ENCODE assay signal across 9 cellular contexts in genomic region chr5:1515311-1515920, GRCh38. TPM values are rescaled to one million over a fixed set of nuclear protein-coding genes. Genes with fewer than 3 reads are reported as not detected.
DNase-seq lines count a peak whose midpoint lies in the region; ATAC-seq lines count a peak whose summit lies in the region.
"Had no signal": no experiment of that assay in that cellular context is flagged by ENCODE, and none has a peak within 500 bp of the region (broad histone marks: within the 10 kb centered on the region; RNA-seq: fewer than 3 reads in every experiment).

No MANE protein-coding gene starts in this region.

- H3K4me1 ChIP-seq in HUES48 (ENCODE audit: control insufficient read depth, insufficient read depth, low read length) = peaks cover 64% of the 10 kb centered on the region

- no peaks in the 10 kb centered on the region for H3K27me3 ChIP-seq in HUES48 (ENCODE audit: control insufficient read depth, insufficient read depth, low read length)

- H3K4me1 Mint-ChIP-seq in activated T-cell treated with anti-CD3 and anti-CD28 coated beads, Interleukin-2, amount 50 U/mL, for 4 hours (ENCODE audit: low read depth) = peaks cover 33% of the 10 kb centered on the region
- H3K4me1 Mint-ChIP-seq in stimulated activated memory B cell treated with anti-CD40 and anti-IgM and Interleukin-4, amounts not matched to agents 10 μg/mL and 1 μg/mL and 100 μg/mL, for 72 hours = peaks cover 69% of the 10 kb centered on the region

- DNase-seq in activated T-cell treated with anti-CD3 and anti-CD28 coated beads, Interleukin-2, amount 50 U/mL, for 4 hours = peak; percentile 3
- DNase-seq in islet precursor cell (peak; percentile 72), NCI-H2227 (lab: John Stamatoyannopoulos, UW; ENCODE audit: unreplicated experiment) (no peak), COLO829 (ENCODE audit: low spot score) (no peak), GF-D8 (lab: John Stamatoyannopoulos, UW) (no peak)
- DNase-seq: substantia nigra had no signal

- H3K27ac ChIP-seq in HUES48 (ENCODE audit: low read depth, low read length) = peak overlapping the region; percentile 99

- no peaks in the 10 kb centered on the region for H3K9me3 ChIP-seq in HUES48 (ENCODE audit: control insufficient read depth, insufficient read depth, low read length)

- ATAC-seq in activated T-cell treated with anti-CD3 and anti-CD28 coated beads, Interleukin-2, amount 50 U/mL, for 4 hours = no peak
- no peak for ATAC-seq in stimulated activated memory B cell treated with anti-CD40 and anti-IgM and Interleukin-4, amounts not matched to agents 10 μg/mL and 1 μg/mL and 100 μg/mL, for 72 hours
- no peak for ATAC-seq in HG03039 (IDR thresholded peaks at IDR 0.05; ENCODE audit: unreplicated experiment)

- peaks cover 72% of the 10 kb centered on the region for H3K36me3 ChIP-seq in HUES48 (ENCODE audit: control insufficient read depth, insufficient read depth, low read length)

- H3K9ac ChIP-seq in HUES48 (ENCODE audit: low read depth, low read length) = peak overlapping the region; percentile 42

- H3K27me3 Mint-ChIP-seq in activated T-cell treated with anti-CD3 and anti-CD28 coated beads, Interleukin-2, amount 50 U/mL, for 4 hours (ENCODE audit: low read depth) = no peaks in the 10 kb centered on the region
- H3K27me3 Mint-ChIP-seq in stimulated activated memory B cell treated with anti-CD40 and anti-IgM and Interleukin-4, amounts not matched to agents 10 μg/mL and 1 μg/mL and 100 μg/mL, for 72 hours = no peaks in the 10 kb centered on the region

- H3K36me3 Mint-ChIP-seq in activated T-cell treated with anti-CD3 and anti-CD28 coated beads, Interleukin-2, amount 50 U/mL, for 4 hours (ENCODE audit: insufficient read depth) = peaks cover 8% of the 10 kb centered on the region
- peaks cover 50% of the 10 kb centered on the region for H3K36me3 Mint-ChIP-seq in stimulated activated memory B cell treated with anti-CD40 and anti-IgM and Interleukin-4, amounts not matched to agents 10 μg/mL and 1 μg/mL and 100 μg/mL, for 72 hours

- H3K4me3 ChIP-seq in HUES48 (ENCODE audit: low read depth, low read length) = peak overlapping the region; percentile 45

- peak overlapping the region; percentile 69 for H3K27ac Mint-ChIP-seq in stimulated activated memory B cell treated with anti-CD40 and anti-IgM and Interleukin-4, amounts not matched to agents 10 μg/mL and 1 μg/mL and 100 μg/mL, for 72 hours

- H3K4me3 Mint-ChIP-seq in activated T-cell treated with anti-CD3 and anti-CD28 coated beads, Interleukin-2, amount 50 U/mL, for 4 hours = no peak overlapping the region
- no peak overlapping the region for H3K4me3 Mint-ChIP-seq in stimulated activated memory B cell treated with anti-CD40 and anti-IgM and Interleukin-4, amounts not matched to agents 10 μg/mL and 1 μg/mL and 100 μg/mL, for 72 hours

- no peaks in the 10 kb centered on the region for H3K9me3 Mint-ChIP-seq in activated T-cell treated with anti-CD3 and anti-CD28 coated beads, Interleukin-2, amount 50 U/mL, for 4 hours
- no peaks in the 10 kb centered on the region for H3K9me3 Mint-ChIP-seq in stimulated activated memory B cell treated with anti-CD40 and anti-IgM and Interleukin-4, amounts not matched to agents 10 μg/mL and 1 μg/mL and 100 μg/mL, for 72 hours

RNA-seq across cellular contexts. Expression of gene LPCAT1, which starts 8.3 kb away (rescaled TPM):
- total RNA-seq in activated T-cell treated with anti-CD3 and anti-CD28 coated beads, Interleukin-2, amount 50 U/mL, for 4 hours = 10 to 100 TPM; 60.6 to 76.8 (median 65.7) TPM

Comparison
In these comparisons a context has a peak if more than half of its experiments do, and no peak if none do; other contexts are left out.
1. DNase-seq: peak in activated T-cell treated with anti-CD3 and anti-CD28 coated beads, Interleukin-2, amount 50 U/mL, for 4 hours (single experiment) and islet precursor cell (single experiment); none in NCI-H2227 (single experiment), COLO829 (single experiment) and GF-D8 (single experiment).